ENCODE assay signal across 9 cellular contexts in genomic region chr17:7575481-7575883, GRCh38. TPM values are rescaled to one million over a fixed set of nuclear protein-coding genes. Genes with fewer than 3 reads are reported as not detected.
DNase-seq lines count a peak whose midpoint lies in the region; FAIRE-seq and TF ChIP-seq lines count a peak whose summit lies in the region.
"Had no signal": no experiment of that assay in that cellular context is flagged by ENCODE, and none has a peak within 500 bp of the region (broad histone marks: within the 10 kb centered on the region; RNA-seq: fewer than 3 reads in every experiment).

No MANE protein-coding gene starts in this region.

- 67% methylated on average over 1 of the region's 1 CpG for WGBS in urinary bladder

- no peaks in the 10 kb centered on the region for H3K9me3 Mint-ChIP-seq in activated naive CD4-positive, alpha-beta T cell treated with anti-CD3 and anti-CD28 coated beads, Interleukin-2, amount 50 U/mL, for 24 hours
- no peaks in the 10 kb centered on the region for H3K9me3 Mint-ChIP-seq in activated naive CD8-positive, alpha-beta T cell (ENCODE audit: low read depth)

- peaks cover 40% of the 10 kb centered on the region for H3K36me3 Mint-ChIP-seq in activated naive CD4-positive, alpha-beta T cell treated with anti-CD3 and anti-CD28 coated beads, Interleukin-2, amount 50 U/mL, for 24 hours
- peaks cover 35% of the 10 kb centered on the region for H3K36me3 Mint-ChIP-seq in activated naive CD8-positive, alpha-beta T cell

- peaks cover 54% of the 10 kb centered on the region for H4K20me1 ChIP-seq in keratinocyte (ENCODE audit: control insufficient read depth, extremely low read depth, insufficient read depth, low read length)

- H3K9me1 ChIP-seq in keratinocyte (ENCODE audit: control insufficient read depth, extremely low read depth, insufficient read depth, low read length): peaks cover 3% of the 10 kb centered on the region

- POLR2A ChIA-PET in GM10248 (lab: Yijun Ruan, JAX): interaction anchor here (0.6 to 4.3 kb wide), 7 partner anchors 9 to 596 kb away, joined by 3 to 32 read pairs (median 4); partner anchors contain the start of gene MPDU1

- H3K79me2 ChIP-seq in keratinocyte (ENCODE audit: control insufficient read depth, insufficient read depth, low read length): peaks cover 55% of the 10 kb centered on the region

- no peak for TF ChIP-seq CTCF in keratinocyte (optimal IDR thresholded peaks at IDR 0.05 in 1 of 3, IDR thresholded peaks at IDR 0.05 in 1 of 3, conservative IDR thresholded peaks at IDR 0.05 in 1 of 3; ENCODE audit: extremely low read depth in 1 of 3, insufficient read depth in 2 of 3, low read length in 3 of 3)
- TF ChIP-seq CTCF in GM10248 (IDR thresholded peaks at IDR 0.05; ENCODE audit: control extremely low read depth, extremely low read depth, low read depth, missing control alignments): no peak

- no peaks in the 10 kb centered on the region for H3K27me3 Mint-ChIP-seq in activated naive CD4-positive, alpha-beta T cell treated with anti-CD3 and anti-CD28 coated beads, Interleukin-2, amount 50 U/mL, for 24 hours
- no peaks in the 10 kb centered on the region for H3K27me3 Mint-ChIP-seq in activated naive CD8-positive, alpha-beta T cell

- dilution Hi-C loops in keratinocyte (cut with MboI; ENCODE audit: extremely low pct_ligation_motif_present, low sequenced_read_pairs): no loop called here

- CTCF ChIA-PET in GM10248 (lab: Yijun Ruan, JAX): interaction anchor here (1.7 to 1.8 kb wide), 2 partner anchors 14 to 39 kb away, joined by 7 read pairs; partner anchors contain the start of genes FXR2 and SOX15

- H3K27me3 ChIP-seq in keratinocyte (ENCODE audit: control insufficient read depth, extremely low read depth, insufficient read depth, low read length): no peaks in the 10 kb centered on the region

- H3K4me3 ChIP-seq in keratinocyte (ENCODE audit: control insufficient read depth in 2 of 3, extremely low read depth in 1 of 3, insufficient read depth in 2 of 3, low read depth in 1 of 3, low read length in 3 of 3) (peak overlapping the region in 1 of 3 experiments; percentile 85), urinary bladder (ENCODE audit: low read depth, low read length) (no peak overlapping the region)

- H3K36me3 ChIP-seq in keratinocyte (ENCODE audit: control insufficient read depth in 2 of 2, extremely low read depth in 1 of 2, insufficient read depth in 2 of 2, low read length in 2 of 2) (peaks cover 34 to 68% of the 10 kb centered on the region in 2 experiments), urinary bladder (ENCODE audit: insufficient read depth) (peaks cover 7% of the 10 kb centered on the region)

- no peak overlapping the region for H2AFZ ChIP-seq in keratinocyte (ENCODE audit: control insufficient read depth, low read length)

- H3K9me3 ChIP-seq in keratinocyte (ENCODE audit: control insufficient read depth, low read depth, low read length): no peaks in the 10 kb centered on the region

- DNase-seq in activated naive CD4-positive, alpha-beta T cell (lab: John Stamatoyannopoulos, UW): no peak
- DNase-seq in keratinocyte (ENCODE audit: low read depth, low spot score) (no peak), GM10248 (ENCODE audit: extremely low spot score) (no peak), AG08396 (ENCODE audit: low spot score) (no peak)
- DNase-seq in stimulated activated CD4-positive, alpha-beta T cell treated with anti-CD3 and anti-CD28 coated beads, Interleukin-2, amount 100 ng/mL, for 24 hours: no peak

- H3K27ac ChIP-seq in keratinocyte (ENCODE audit: control insufficient read depth, insufficient read depth, low read length) (peak overlapping the region; percentile 93), urinary bladder (ENCODE audit: low read depth) (peak overlapping the region; percentile 38)

- peak overlapping the region; percentile 88 for H3K4me2 ChIP-seq in keratinocyte (ENCODE audit: control insufficient read depth, extremely low read depth, insufficient read depth, low read depth, low read length)

- no peak for FAIRE-seq in keratinocyte (lab: Jason Lieb, UNC)
- FAIRE-seq: islet of Langerhans had no signal

- H3K4me1 Mint-ChIP-seq in activated naive CD4-positive, alpha-beta T cell treated with anti-CD3 and anti-CD28 coated beads, Interleukin-2, amount 50 U/mL, for 24 hours: peaks cover 69% of the 10 kb centered on the region
- peaks cover 71% of the 10 kb centered on the region for H3K4me1 Mint-ChIP-seq in activated naive CD8-positive, alpha-beta T cell (ENCODE audit: low read depth)

- peaks cover 48% of the 10 kb centered on the region for H3K4me1 ChIP-seq in keratinocyte (ENCODE audit: control insufficient read depth, extremely low read depth, insufficient read depth, low read length)
- H3K4me1 ChIP-seq in urinary bladder (ENCODE audit: insufficient read depth): no peaks in the 10 kb centered on the region

- peak overlapping the region; percentile 100 for H3K27ac Mint-ChIP-seq in activated naive CD4-positive, alpha-beta T cell treated with anti-CD3 and anti-CD28 coated beads, Interleukin-2, amount 50 U/mL, for 24 hours
- H3K27ac Mint-ChIP-seq in activated naive CD8-positive, alpha-beta T cell: peak overlapping the region; percentile 99

- peak overlapping the region; percentile 98 for H3K9ac ChIP-seq in keratinocyte (ENCODE audit: control insufficient read depth, extremely low read depth, insufficient read depth, low read length)

- H3K4me3 Mint-ChIP-seq in activated naive CD4-positive, alpha-beta T cell treated with anti-CD3 and anti-CD28 coated beads, Interleukin-2, amount 50 U/mL, for 24 hours: peak overlapping the region; percentile 98
- H3K4me3 Mint-ChIP-seq in activated naive CD8-positive, alpha-beta T cell: peak overlapping the region; percentile 98

RNA-seq across cellular contexts. Expression of gene CD68, which starts 4.0 kb away (rescaled TPM):
- polyA plus RNA-seq in keratinocyte: 12.2 to 26.6 TPM (median 14.0 TPM) in 3 replicates
- polyA plus RNA-seq in keratinocyte (2011; ENCODE audit: low read depth): 17.3 TPM
- polyA plus RNA-seq in keratinocyte (2011; cell fraction: cytosol; rRNA removed): 8.8 and 11.4 TPM in 2 replicates
- polyA plus RNA-seq in keratinocyte (2011; cell fraction: nucleus; rRNA removed): 2.3 and 4.7 TPM in 2 replicates
- 7.8 and 37.6 TPM in 2 replicates for polyA plus RNA-seq in keratinocyte (2012; ENCODE audit: low replicate concordance)
- polyA minus RNA-seq in keratinocyte: 9.5 to 21.7 TPM (median 16.4 TPM) in 3 replicates
- polyA minus RNA-seq in keratinocyte (2011; cell fraction: cytosol; rRNA and poly(A)+ RNA removed): 4.0 TPM
- polyA minus RNA-seq in keratinocyte (2011; cell fraction: nucleus; rRNA and poly(A)+ RNA removed): 1.9 and 2.1 TPM in 2 replicates
- total RNA-seq in urinary bladder: 9.1 TPM
- polyA plus RNA-seq in urinary bladder: 73.7 TPM

RNA-seq across cellular contexts. Expression of gene MPDU1, which starts 8.2 kb away (rescaled TPM):
- polyA plus RNA-seq in keratinocyte (57.8 to 71.5 TPM (median 63.0 TPM) in 3 replicates), urinary bladder (40.4 TPM)
- 4.6 TPM for polyA plus RNA-seq in keratinocyte (2011; ENCODE audit: low read depth)
- 34.9 and 50.7 TPM in 2 replicates for polyA plus RNA-seq in keratinocyte (2011; cell fraction: cytosol; rRNA removed)
- 59.1 and 75.4 TPM in 2 replicates for polyA plus RNA-seq in keratinocyte (2011; cell fraction: nucleus; rRNA removed)
- polyA plus RNA-seq in keratinocyte (2012; ENCODE audit: low replicate concordance): 32.9 and 34.3 TPM in 2 replicates
- polyA minus RNA-seq in keratinocyte: 56.7 to 87.7 TPM (median 77.3 TPM) in 3 replicates
- polyA minus RNA-seq in keratinocyte (2011; cell fraction: cytosol; rRNA and poly(A)+ RNA removed): 35.3 TPM
- 21.5 and 22.4 TPM in 2 replicates for polyA minus RNA-seq in keratinocyte (2011; cell fraction: nucleus; rRNA and poly(A)+ RNA removed)
- 40.2 TPM for total RNA-seq in urinary bladder

RNA-seq across cellular contexts. Expression of gene SENP3, which starts 13.8 kb away (rescaled TPM):
- polyA plus RNA-seq in keratinocyte (98.9 to 110 TPM (median 99.1 TPM) in 3 replicates), urinary bladder (54.6 TPM)
- 15.9 TPM for polyA plus RNA-seq in keratinocyte (2011; ENCODE audit: low read depth)
- polyA plus RNA-seq in keratinocyte (2011; cell fraction: cytosol; rRNA removed): 90.1 and 106 TPM in 2 replicates
- polyA plus RNA-seq in keratinocyte (2011; cell fraction: nucleus; rRNA removed): 72.1 TPM in 2 replicates
- polyA plus RNA-seq in keratinocyte (2012; ENCODE audit: low replicate concordance): 37.4 and 53.9 TPM in 2 replicates
- polyA minus RNA-seq in keratinocyte: 85.2 to 96.9 TPM (median 89.1 TPM) in 3 replicates
- polyA minus RNA-seq in keratinocyte (2011; cell fraction: cytosol; rRNA and poly(A)+ RNA removed): 71.0 TPM
- polyA minus RNA-seq in keratinocyte (2011; cell fraction: nucleus; rRNA and poly(A)+ RNA removed): 19.2 and 31.1 TPM in 2 replicates
- 34.7 TPM for total RNA-seq in urinary bladder

RNA-seq across cellular contexts. Expression of gene SOX15, which starts 14.4 kb away (rescaled TPM):
- polyA plus RNA-seq in keratinocyte (85.7 to 111 TPM (median 86.2 TPM) in 3 replicates), urinary bladder (15.3 TPM)
- 21.8 TPM for polyA plus RNA-seq in keratinocyte (2011; ENCODE audit: low read depth)
- 60.4 and 130 TPM in 2 replicates for polyA plus RNA-seq in keratinocyte (2011; cell fraction: cytosol; rRNA removed)
- 100.0 and 127 TPM in 2 replicates for polyA plus RNA-seq in keratinocyte (2011; cell fraction: nucleus; rRNA removed)
- 93.4 and 183 TPM in 2 replicates for polyA plus RNA-seq in keratinocyte (2012; ENCODE audit: low replicate concordance)
- polyA minus RNA-seq in keratinocyte: 38.9 to 110 TPM (median 44.2 TPM) in 3 replicates
- polyA minus RNA-seq in keratinocyte (2011; cell fraction: cytosol; rRNA and poly(A)+ RNA removed): 177 TPM
- 83.3 and 86.1 TPM in 2 replicates for polyA minus RNA-seq in keratinocyte (2011; cell fraction: nucleus; rRNA and poly(A)+ RNA removed)
- 1.2 TPM for total RNA-seq in urinary bladder

RNA-seq across cellular contexts. Expression of gene TNFSF13, which starts 16.9 kb away (rescaled TPM):
- 2.4 to 5.7 TPM (median 3.9 TPM) in 3 replicates for polyA plus RNA-seq in keratinocyte
- 0.65 TPM for polyA plus RNA-seq in keratinocyte (2011; ENCODE audit: low read depth)
- 3.8 and 4.2 TPM in 2 replicates for polyA plus RNA-seq in keratinocyte (2011; cell fraction: cytosol; rRNA removed)
- polyA plus RNA-seq in keratinocyte (2011; cell fraction: nucleus; rRNA removed): 6.0 and 6.1 TPM in 2 replicates
- 3.6 and 6.1 TPM in 2 replicates for polyA plus RNA-seq in keratinocyte (2012; ENCODE audit: low replicate concordance)
- polyA minus RNA-seq in keratinocyte: 1.8 to 3.0 TPM (median 2.2 TPM) in 3 replicates
- polyA minus RNA-seq in keratinocyte (2011; cell fraction: cytosol; rRNA and poly(A)+ RNA removed): 2.1 TPM
- polyA minus RNA-seq in keratinocyte (2011; cell fraction: nucleus; rRNA and poly(A)+ RNA removed): 2.2 and 3.6 TPM in 2 replicates
- 3.8 TPM for total RNA-seq in urinary bladder
- 22.3 TPM for polyA plus RNA-seq in urinary bladder
